Comparison of ENCODE assay signal across 15 cellular contexts in genomic region chr18:13797157-13797611, GRCh38. TPM values are rescaled to one million over a fixed set of nuclear protein-coding genes. Genes with fewer than 3 reads are reported as not detected.
DNase-seq lines count a peak whose midpoint lies in the region; ATAC-seq and TF ChIP-seq lines count a peak whose summit lies in the region.
"Had no signal": no experiment of that assay in that cellular context is flagged by ENCODE, and none has a peak within 500 bp of the region (broad histone marks: within the 10 kb centered on the region; RNA-seq: fewer than 3 reads in every experiment).

No MANE protein-coding gene starts in this region.

- H3K36me3 ChIP-seq in left ventricle myocardium inferior: no peaks in the 10 kb centered on the region
- no peaks in the 10 kb centered on the region for H3K36me3 ChIP-seq in RWPE2 (ENCODE audit: low read depth)

- H3K9me3 ChIP-seq in left ventricle myocardium inferior (replicated peaks): peaks cover 3% of the 10 kb centered on the region
- no peaks in the 10 kb centered on the region for H3K9me3 ChIP-seq in RWPE2 (ENCODE audit: severe bottlenecking)

- TF ChIP-seq CTCF in left ventricle myocardium inferior (IDR thresholded peaks at IDR 0.05; ENCODE audit: borderline replicate concordance): no peak
- no peak for TF ChIP-seq CTCF in RWPE2 (IDR thresholded peaks at IDR 0.05; ENCODE audit: poor library complexity, severe bottlenecking)
- TF ChIP-seq CTCF in fibroblast of the aortic adventitia (IDR thresholded peaks at IDR 0.05; ENCODE audit: insufficient read depth, low read length): no peak
- no peak for TF ChIP-seq CTCF in dorsolateral prefrontal cortex (IDR thresholded peaks at IDR 0.05 in 54 of 56, conservative IDR thresholded peaks at IDR 0.05 in 2 of 56; ENCODE audit: low read depth in 1 of 56, partially characterized antibody in 56 of 56)
- TF ChIP-seq CTCF in omental fat pad (IDR thresholded peaks at IDR 0.05): no peak

- H3K27ac ChIP-seq in left ventricle myocardium inferior (replicated peaks): peak overlapping the region; percentile 31
- H3K27ac ChIP-seq in RWPE2 (ENCODE audit: poor library complexity, severe bottlenecking): peak overlapping the region; percentile 95
- H3K27ac ChIP-seq in dorsolateral prefrontal cortex: no peak overlapping the region

- no peak overlapping the region for H3K4me3 Mint-ChIP-seq in activated naive CD8-positive, alpha-beta T cell treated with anti-CD3 and anti-CD28 coated beads for 36 hours
- H3K4me3 Mint-ChIP-seq: activated CD4-positive, alpha-beta T cell treated with anti-CD3 and anti-CD28 coated beads for 36 hours; activated naive CD4-positive, alpha-beta T cell treated with anti-CD3 and anti-CD28 coated beads, Interleukin-2, amount 10 ng/mL, durations not matched to agents 7 days and 5 days; T-helper 2 cell treated with Interferon-gamma antibody and Interleukin-4, amounts not matched to agents 5 μg/mL and 100 μg/mL, for 36 hours had no signal

- peaks cover 6% of the 10 kb centered on the region for H3K4me1 Mint-ChIP-seq in activated naive CD8-positive, alpha-beta T cell treated with anti-CD3 and anti-CD28 coated beads for 36 hours

- no peaks in the 10 kb centered on the region for H3K36me3 Mint-ChIP-seq in activated naive CD8-positive, alpha-beta T cell treated with anti-CD3 and anti-CD28 coated beads for 36 hours
- H3K36me3 Mint-ChIP-seq: activated naive CD4-positive, alpha-beta T cell treated with anti-CD3 and anti-CD28 coated beads, Interleukin-2, amount 10 ng/mL, durations not matched to agents 7 days and 5 days had no signal

- H3K27ac Mint-ChIP-seq in activated naive CD8-positive, alpha-beta T cell treated with anti-CD3 and anti-CD28 coated beads for 36 hours: no peak overlapping the region
- H3K27ac Mint-ChIP-seq: activated CD4-positive, alpha-beta T cell treated with anti-CD3 and anti-CD28 coated beads for 36 hours; activated naive CD4-positive, alpha-beta T cell treated with anti-CD3 and anti-CD28 coated beads, Interleukin-2, amount 10 ng/mL, durations not matched to agents 7 days and 5 days; T-helper 2 cell treated with Interferon-gamma antibody and Interleukin-4, amounts not matched to agents 5 μg/mL and 100 μg/mL, for 36 hours had no signal

- ATAC-seq in Right ventricle myocardium inferior (no peak), RWPE2 (ENCODE audit: low read depth) (peak; percentile 79), omental fat pad (ENCODE audit: low FRiP score) (no peak)
- ATAC-seq: activated CD4-positive, alpha-beta T cell treated with anti-CD3 and anti-CD28 coated beads for 36 hours had no signal

- H3K27me3 ChIP-seq in left ventricle myocardium inferior (ENCODE audit: low read depth) (no peaks in the 10 kb centered on the region), RWPE2 (ENCODE audit: insufficient read depth, poor library complexity, severe bottlenecking) (no peaks in the 10 kb centered on the region), dorsolateral prefrontal cortex (peaks cover 0 to 13% (median 0%) of the 10 kb centered on the region in 45 donors)

- peaks cover 62% of the 10 kb centered on the region for H3K27me3 Mint-ChIP-seq in activated naive CD8-positive, alpha-beta T cell treated with anti-CD3 and anti-CD28 coated beads for 36 hours

- DNase-seq in left ventricle myocardium inferior (no peak), Right ventricle myocardium inferior (ENCODE audit: missing footprints) (no peak), RWPE2 (ENCODE audit: low spot score) (no peak), fibroblast of the aortic adventitia (ENCODE audit: low read depth) (peak; percentile 15), dorsolateral prefrontal cortex (no peak), omental fat pad (ENCODE audit: low spot score) (no peak)
- no peak for DNase-seq in activated naive CD8-positive, alpha-beta T cell treated with anti-CD3 and anti-CD28 coated beads for 36 hours
- DNase-seq in central memory CD4-positive, alpha-beta T cell: no peak
- DNase-seq: activated CD4-positive, alpha-beta T cell treated with anti-CD3 and anti-CD28 coated beads for 36 hours; activated naive CD4-positive, alpha-beta T cell treated with anti-CD3 and anti-CD28 coated beads, Interleukin-2, amount 10 ng/mL, durations not matched to agents 7 days and 5 days; NCI-H2081; NCI-H774 had no signal

- intact Hi-C loops in left ventricle myocardium inferior (cut with micrococcal nuclease) (no loop called here), Right ventricle myocardium inferior (cut with DNase I) (no loop called here), dorsolateral prefrontal cortex (cut with DNase I) (no loop called here)

- H3K4me3 ChIP-seq in left ventricle myocardium inferior: no peak overlapping the region
- no peak overlapping the region for H3K4me3 ChIP-seq in RWPE2 (ENCODE audit: severe bottlenecking)
- no peak overlapping the region for H3K4me3 ChIP-seq in fibroblast of the aortic adventitia (ENCODE audit: low read depth, low read length)
- H3K4me3 ChIP-seq in dorsolateral prefrontal cortex: no peak overlapping the region

- H3K4me1 ChIP-seq in left ventricle myocardium inferior (peaks cover 12% of the 10 kb centered on the region), RWPE2 (ENCODE audit: insufficient read depth, poor library complexity, severe bottlenecking) (peaks cover 21% of the 10 kb centered on the region)

- no peaks in the 10 kb centered on the region for H3K9me3 Mint-ChIP-seq in activated naive CD8-positive, alpha-beta T cell treated with anti-CD3 and anti-CD28 coated beads for 36 hours
- H3K9me3 Mint-ChIP-seq: activated naive CD4-positive, alpha-beta T cell treated with anti-CD3 and anti-CD28 coated beads, Interleukin-2, amount 10 ng/mL, durations not matched to agents 7 days and 5 days; T-helper 2 cell treated with Interferon-gamma antibody and Interleukin-4, amounts not matched to agents 5 μg/mL and 100 μg/mL, for 36 hours had no signal

RNA-seq across cellular contexts. Expression of gene MC5R, which starts 26.8 kb away (rescaled TPM):
- not detected for total RNA-seq in left ventricle myocardium inferior
- not detected for total RNA-seq in Right ventricle myocardium inferior
- total RNA-seq in fibroblast of the aortic adventitia (ENCODE audit: low replicate concordance): not detected in 2 replicates
- not detected for total RNA-seq in activated naive CD8-positive, alpha-beta T cell treated with anti-CD3 and anti-CD28 coated beads for 36 hours
- total RNA-seq in dorsolateral prefrontal cortex: 1 to 10 TPM in 4 of 120 experiments, under 1 TPM in 47, not detected in 69; 0.24 to 1.2 (median 0.48) TPM
- 1 to 10 TPM in 1 of 4 donors, under 1 TPM in 1, not detected in 2; 0.36 to 1.2 TPM for total RNA-seq in omental fat pad
- total RNA-seq: activated CD4-positive, alpha-beta T cell treated with anti-CD3 and anti-CD28 coated beads for 36 hours; posterior vena cava; subcutaneous adipose tissue had no signal

Comparison
In these comparisons a context has a peak if more than half of its experiments do, and no peak if none do; other contexts are left out.
1. H3K27ac ChIP-seq: peak in left ventricle myocardium inferior (single experiment) and RWPE2 (single experiment); none in dorsolateral prefrontal cortex (0 of 59).